26 cellular contexts compared by ENCODE assay signal in genomic region chr1:217554849-217555248, GRCh38.
"Had no signal": no experiment of that assay in that cellular context is flagged by ENCODE, and none has a peak within 500 bp of the region (broad histone marks: within the 10 kb centered on the region; RNA-seq: fewer than 3 reads in every experiment).

No MANE protein-coding gene starts in this region.

- H3K9me3 ChIP-seq: colonic mucosa, ovary, psoas muscle, thyroid gland, upper lobe of right lung had no signal

- H3K4me1 ChIP-seq: colonic mucosa, psoas muscle, thyroid gland, upper lobe of right lung had no signal

- H3K36me3 Mint-ChIP-seq: natural killer cell treated with Interleukin-12 subunit alpha and Interleukin-12 subunit beta and Interleukin-15 and Interleukin-18, amount 100 ng/mL, for 72 hours had no signal

- ATAC-seq: activated CD8-positive, alpha-beta T cell treated with anti-CD3 and anti-CD28 coated beads, Interleukin-2, amount 10 ng/mL, durations not matched to agents 7 days and 5 days; effector memory CD8-positive, alpha-beta T cell; natural killer cell treated with Interleukin-12 subunit alpha and Interleukin-12 subunit beta and Interleukin-15 and Interleukin-18, amount 100 ng/mL, for 72 hours; psoas muscle; right cardiac atrium; stimulated activated naive CD8-positive, alpha-beta T cell treated with anti-CD3 and anti-CD28 coated beads, Interleukin-15, Interleukin-2, amounts not matched to agents 100 U/mL and 50 U/mL, for 24 hours; upper lobe of right lung had no signal

- H3K4me3 ChIP-seq: colonic mucosa, dorsolateral prefrontal cortex, ovary, psoas muscle, thyroid gland, upper lobe of right lung had no signal

- H3K9me3 Mint-ChIP-seq: activated T-helper 1 cell treated with anti-CD3 and anti-CD28 coated beads, Interleukin-12 subunit alpha, Interleukin-12 subunit beta, Interleukin-2, Interleukin-4 antibody, amounts not matched to agents 30 ng/mL and 10 ng/mL and 1 ng/mL, durations not matched to agents 14 hours and 24 hours and 36 hours; brain; effector memory CD8-positive, alpha-beta T cell; memory B cell had no signal

- H3K27me3 ChIP-seq: colonic mucosa, dorsolateral prefrontal cortex, ovary, thyroid gland, upper lobe of right lung had no signal

- H3K27ac Mint-ChIP-seq: activated CD8-positive, alpha-beta T cell treated with anti-CD3 and anti-CD28 coated beads, Interleukin-2, amount 10 ng/mL, durations not matched to agents 7 days and 5 days; activated T-helper 1 cell treated with anti-CD3 and anti-CD28 coated beads, Interleukin-12 subunit alpha, Interleukin-12 subunit beta, Interleukin-2, Interleukin-4 antibody, amounts not matched to agents 30 ng/mL and 10 ng/mL and 1 ng/mL, durations not matched to agents 14 hours and 24 hours and 36 hours; effector memory CD8-positive, alpha-beta T cell; memory B cell; natural killer cell treated with Interleukin-12 subunit alpha and Interleukin-12 subunit beta and Interleukin-15 and Interleukin-18, amount 100 ng/mL, for 72 hours had no signal

- H3K27me3 Mint-ChIP-seq: effector memory CD8-positive, alpha-beta T cell; memory B cell; natural killer cell treated with Interleukin-12 subunit alpha and Interleukin-12 subunit beta and Interleukin-15 and Interleukin-18, amount 100 ng/mL, for 72 hours had no signal

- H3K4me3 Mint-ChIP-seq: activated CD8-positive, alpha-beta T cell treated with anti-CD3 and anti-CD28 coated beads, Interleukin-2, amount 10 ng/mL, durations not matched to agents 7 days and 5 days; activated T-helper 1 cell treated with anti-CD3 and anti-CD28 coated beads, Interleukin-12 subunit alpha, Interleukin-12 subunit beta, Interleukin-2, Interleukin-4 antibody, amounts not matched to agents 30 ng/mL and 10 ng/mL and 1 ng/mL, durations not matched to agents 14 hours and 24 hours and 36 hours; brain; effector memory CD8-positive, alpha-beta T cell; memory B cell; natural killer cell treated with Interleukin-12 subunit alpha and Interleukin-12 subunit beta and Interleukin-15 and Interleukin-18, amount 100 ng/mL, for 72 hours had no signal

- H3K36me3 ChIP-seq: colonic mucosa, ovary, thyroid gland, upper lobe of right lung had no signal

- DNase-seq: activated CD4-positive, alpha-beta T cell treated with anti-CD3 and anti-CD28 coated beads for 1 hour; activated CD4-positive, alpha-beta T cell treated with anti-CD3 and anti-CD28 coated beads, Interleukin-2, amount 50 U/mL, for 1 hour; activated CD8-positive, alpha-beta T cell treated with anti-CD3 and anti-CD28 coated beads, Interleukin-2, amount 10 ng/mL, durations not matched to agents 7 days and 5 days; activated gamma-delta T cell; activated naive CD4-positive, alpha-beta T cell treated with anti-CD3 and anti-CD28 coated beads, Interleukin-2, amount 50 U/mL, for 16 hours; aorta; central memory CD4-positive, alpha-beta T cell; colonic mucosa; dorsolateral prefrontal cortex; effector memory CD8-positive, alpha-beta T cell; kidney glomerular epithelial cell; left ventricle myocardium superior; ovary; psoas muscle; right cardiac atrium; stimulated activated CD4-positive, alpha-beta T cell treated with anti-CD3 and anti-CD28 coated beads, Interleukin-12 subunit alpha, Interleukin-12 subunit beta, amount 100 ng/mL, for 4 hours; stimulated activated CD4-positive, alpha-beta T cell treated with anti-CD3 and anti-CD28 coated beads, Interleukin-4, amount 100 ng/mL, for 4 hours; stimulated activated naive CD8-positive, alpha-beta T cell treated with anti-CD3 and anti-CD28 coated beads, Interleukin-15, Interleukin-2, amounts not matched to agents 100 U/mL and 50 U/mL, for 24 hours; T-helper 9 cell; thyroid gland; upper lobe of right lung had no signal

- H3K27ac ChIP-seq: colonic mucosa, dorsolateral prefrontal cortex, epithelial cell of prostate, ovary, psoas muscle, thyroid gland, upper lobe of right lung had no signal

- H3K4me1 Mint-ChIP-seq: brain, memory B cell had no signal
